ENCODE assay signal across 1 cellular context in the genomic region with DNA sequence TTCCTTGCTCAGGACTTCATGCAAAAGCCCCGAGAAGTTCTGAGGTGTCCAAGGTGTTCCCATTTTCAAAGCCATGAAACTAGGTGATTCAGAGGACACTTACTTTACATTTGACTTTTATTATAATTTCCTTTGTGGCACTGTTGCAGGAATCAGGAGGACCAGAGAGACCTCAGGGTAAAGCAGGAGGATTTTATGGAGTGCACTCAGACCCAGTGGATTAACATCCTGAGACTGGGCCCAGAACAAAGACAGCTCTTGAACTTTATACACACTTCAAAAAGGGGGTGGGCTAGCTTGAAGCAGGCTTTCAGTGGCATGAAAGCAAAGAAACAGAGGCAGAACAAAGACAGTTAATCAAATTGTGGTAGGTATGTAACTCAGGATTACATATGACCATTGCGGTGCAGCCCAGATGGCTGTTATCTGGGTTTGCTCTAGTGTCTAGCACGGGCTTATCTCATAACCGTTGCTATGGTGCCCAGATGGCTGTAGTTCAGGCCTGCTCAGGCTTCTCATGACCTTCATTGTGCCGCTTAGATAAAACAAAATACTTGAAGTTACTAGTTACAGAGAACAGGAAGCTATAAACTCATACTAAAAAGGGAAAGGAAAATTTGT.
TF ChIP-seq lines count a peak whose summit lies in the region.

No MANE protein-coding gene starts in this region.

TF ChIP-seq in HepG2, 621 proteins besides CTCF, POLR2A, EP300 and RAD21 (continued from another document):
- TF ChIP-seq, protein P1, sequence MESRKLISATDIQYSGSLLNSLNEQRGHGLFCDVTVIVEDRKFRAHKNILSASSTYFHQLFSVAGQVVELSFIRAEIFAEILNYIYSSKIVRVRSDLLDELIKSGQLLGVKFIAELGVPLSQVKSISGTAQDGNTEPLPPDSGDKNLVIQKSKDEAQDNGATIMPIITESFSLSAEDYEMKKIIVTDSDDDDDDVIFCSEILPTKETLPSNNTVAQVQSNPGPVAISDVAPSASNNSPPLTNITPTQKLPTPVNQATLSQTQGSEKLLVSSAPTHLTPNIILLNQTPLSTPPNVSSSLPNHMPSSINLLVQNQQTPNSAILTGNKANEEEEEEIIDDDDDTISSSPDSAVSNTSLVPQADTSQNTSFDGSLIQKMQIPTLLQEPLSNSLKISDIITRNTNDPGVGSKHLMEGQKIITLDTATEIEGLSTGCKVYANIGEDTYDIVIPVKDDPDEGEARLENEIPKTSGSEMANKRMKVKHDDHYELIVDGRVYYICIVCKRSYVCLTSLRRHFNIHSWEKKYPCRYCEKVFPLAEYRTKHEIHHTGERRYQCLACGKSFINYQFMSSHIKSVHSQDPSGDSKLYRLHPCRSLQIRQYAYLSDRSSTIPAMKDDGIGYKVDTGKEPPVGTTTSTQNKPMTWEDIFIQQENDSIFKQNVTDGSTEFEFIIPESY (CRISPR knock-in tag; IDR thresholded peaks at IDR 0.05): 0 out of 2 replicates have a peak, but pooled peaks have one; percentile 29
- TF ChIP-seq, protein P2, sequence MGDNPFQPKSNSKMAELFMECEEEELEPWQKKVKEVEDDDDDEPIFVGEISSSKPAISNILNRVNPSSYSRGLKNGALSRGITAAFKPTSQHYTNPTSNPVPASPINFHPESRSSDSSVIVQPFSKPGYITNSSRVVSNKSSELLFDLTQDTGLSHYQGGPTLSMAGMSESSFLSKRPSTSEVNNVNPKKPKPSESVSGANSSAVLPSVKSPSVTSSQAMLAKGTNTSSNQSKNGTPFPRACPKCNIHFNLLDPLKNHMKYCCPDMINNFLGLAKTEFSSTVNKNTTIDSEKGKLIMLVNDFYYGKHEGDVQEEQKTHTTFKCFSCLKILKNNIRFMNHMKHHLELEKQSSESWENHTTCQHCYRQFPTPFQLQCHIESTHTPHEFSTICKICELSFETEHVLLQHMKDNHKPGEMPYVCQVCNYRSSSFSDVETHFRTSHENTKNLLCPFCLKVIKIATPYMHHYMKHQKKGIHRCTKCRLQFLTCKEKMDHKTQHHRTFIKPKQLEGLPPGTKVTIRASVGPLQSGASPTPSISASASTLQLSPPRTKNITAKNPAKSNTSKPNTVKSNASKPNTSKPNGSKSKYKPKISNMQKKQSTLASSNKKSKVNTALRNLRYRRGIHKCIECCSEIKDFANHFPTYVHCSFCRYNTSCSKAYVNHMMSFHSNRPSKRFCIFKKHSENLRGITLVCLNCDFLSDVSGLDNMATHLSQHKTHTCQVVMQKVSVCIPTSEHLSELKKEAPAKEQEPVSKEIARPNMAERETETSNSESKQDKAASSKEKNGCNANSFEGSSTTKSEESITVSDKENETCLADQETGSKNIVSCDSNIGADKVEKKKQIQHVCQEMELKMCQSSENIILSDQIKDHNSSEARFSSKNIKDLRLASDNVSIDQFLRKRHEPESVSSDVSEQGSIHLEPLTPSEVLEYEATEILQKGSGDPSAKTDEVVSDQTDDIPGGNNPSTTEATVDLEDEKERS (CRISPR knock-in tag; IDR thresholded peaks at IDR 0.05): peak; percentile 97
- TF ChIP-seq IKZF1 (IDR thresholded peaks at IDR 0.05) (no peak), TOPORS (CRISPR knock-in tag; IDR thresholded peaks at IDR 0.05) (peak; percentile 74; the same call in 1 of the 2 replicates), ZNF891 (CRISPR knock-in tag; IDR thresholded peaks at IDR 0.05) (no peak), SPEN (CRISPR knock-in tag; IDR thresholded peaks at IDR 0.05; ENCODE audit: low read depth) (no peak)
